In genomic region chr12:9883175-9883574, GRCh38 we compare ENCODE assay signal across 28 cellular contexts. TPM values are rescaled to one million over a fixed set of nuclear protein-coding genes. Genes with fewer than 3 reads are reported as not detected.
"Had no signal": no experiment of that assay in that cellular context is flagged by ENCODE, and none has a peak within 500 bp of the region (broad histone marks: within the 10 kb centered on the region; RNA-seq: fewer than 3 reads in every experiment).

No MANE protein-coding gene starts in this region.

- H3K4me3 ChIP-seq: heart left ventricle, lower lobe of right lung, tibial nerve, vagina had no signal

- DNase-seq: activated CD4-positive, alpha-beta T cell treated with anti-CD3 and anti-CD28 coated beads, Interleukin-2, amount 10 ng/mL, durations not matched to agents 7 days and 5 days; activated CD4-positive, CD25-positive, alpha-beta regulatory T cell; activated CD8-positive, alpha-beta memory T cell treated with anti-CD3 and anti-CD28 coated beads for 24 hours; activated naive CD4-positive, alpha-beta T cell; activated naive CD8-positive, alpha-beta T cell treated with anti-CD3 and anti-CD28 coated beads, Interleukin-2, amount 10 ng/mL, durations not matched to agents 7 days and 5 days; anterior cingulate cortex; brain microvascular endothelial cell; erythroblast; foreskin fibroblast; heart left ventricle; immature natural killer cell; left cardiac atrium; lower lobe of right lung; nephron progenitor cell; right cardiac atrium; small intestine; stimulated activated CD4-positive, alpha-beta T cell treated with anti-CD3 and anti-CD28 coated beads, Interleukin-4, amount 100 ng/mL, for 4 hours; stimulated activated CD8-positive, alpha-beta memory T cell treated with anti-CD3 and anti-CD28 coated beads, Interleukin-4, amount 100 ng/mL, for 48 hours; stimulated activated naive CD4-positive, alpha-beta T cell treated with Interleukin-2 at 50 U/mL for 16 hours; substantia nigra had no signal

- FAIRE-seq: small intestine had no signal

RNA-seq across cellular contexts. Expression of gene KLRF2, which starts 1.9 kb away (rescaled TPM):
- total RNA-seq: activated T-helper 1 cell treated with anti-CD3 and anti-CD28 coated beads, Interleukin-12 subunit alpha, Interleukin-12 subunit beta, Interleukin-2, Interleukin-4 antibody, amounts not matched to agents 30 ng/mL and 10 ng/mL and 1 ng/mL, durations not matched to agents 14 hours and 24 hours and 36 hours; chondrocyte; dermis microvascular lymphatic vessel endothelial cell; heart left ventricle; left cardiac atrium; lower lobe of right lung; mesothelial cell of epicardium; omental fat pad; progenitor cell of endocrine pancreas; right cardiac atrium; tibial nerve; vagina had no signal

RNA-seq across cellular contexts. Expression of gene CLEC2B, which starts 14.0 kb away (rescaled TPM):
- total RNA-seq: chondrocyte, mesothelial cell of epicardium, progenitor cell of endocrine pancreas had no signal

RNA-seq across cellular contexts. Expression of gene CLEC2A, which starts 49.0 kb away (rescaled TPM):
- total RNA-seq: activated CD4-positive, alpha-beta T cell treated with anti-CD3 and anti-CD28 coated beads, Interleukin-2, amount 10 ng/mL, durations not matched to agents 7 days and 5 days; activated naive CD8-positive, alpha-beta T cell treated with anti-CD3 and anti-CD28 coated beads, Interleukin-2, amount 10 ng/mL, durations not matched to agents 7 days and 5 days; activated T-helper 1 cell treated with anti-CD3 and anti-CD28 coated beads, Interleukin-12 subunit alpha, Interleukin-12 subunit beta, Interleukin-2, Interleukin-4 antibody, amounts not matched to agents 30 ng/mL and 10 ng/mL and 1 ng/mL, durations not matched to agents 14 hours and 24 hours and 36 hours; dermis microvascular lymphatic vessel endothelial cell; heart left ventricle; left cardiac atrium; lower lobe of right lung; omental fat pad; progenitor cell of endocrine pancreas; right cardiac atrium; tibial nerve; vagina had no signal

RNA-seq across cellular contexts. Expression of gene KLRF1, which starts 55.9 kb away (rescaled TPM):
- total RNA-seq: activated T-helper 1 cell treated with anti-CD3 and anti-CD28 coated beads, Interleukin-12 subunit alpha, Interleukin-12 subunit beta, Interleukin-2, Interleukin-4 antibody, amounts not matched to agents 30 ng/mL and 10 ng/mL and 1 ng/mL, durations not matched to agents 14 hours and 24 hours and 36 hours; chondrocyte; dermis microvascular lymphatic vessel endothelial cell; mesothelial cell of epicardium; progenitor cell of endocrine pancreas; vagina had no signal
